ENCODE assay signal across 12 cellular contexts in genomic region chr2:26971911-26972786, GRCh38. TPM values are rescaled to one million over a fixed set of nuclear protein-coding genes. Genes with fewer than 3 reads are reported as not detected.
A peak's percentile ranks its signal among the peaks of the same experiment; 100 is the strongest.
DNase-seq lines count a peak whose midpoint lies in the region; ATAC-seq and TF ChIP-seq lines count a peak whose summit lies in the region.
"Had no signal": no experiment of that assay in that cellular context is flagged by ENCODE, and none has a peak within 500 bp of the region (broad histone marks: within the 10 kb centered on the region; RNA-seq: fewer than 3 reads in every experiment).

No MANE protein-coding gene starts in this region.

- H3K27me3 ChIP-seq in right atrium auricular region: no peaks in the 10 kb centered on the region
- H3K27me3 ChIP-seq in smooth muscle cell (ENCODE audit: low read depth): no peaks in the 10 kb centered on the region

- peaks cover 22% of the 10 kb centered on the region for H3K4me1 Mint-ChIP-seq in activated T-cell treated with anti-CD3 and anti-CD28 coated beads, Interleukin-2, amount 50 U/mL, for 24 hours (ENCODE audit: low read depth)
- peaks cover 12% of the 10 kb centered on the region for H3K4me1 Mint-ChIP-seq in activated T-helper 17 cell treated with anti-CD3 and anti-CD28 coated beads, Interleukin-2, amount 50 U/mL, for 72 hours

- H3K9me3 ChIP-seq in right atrium auricular region (no peaks in the 10 kb centered on the region), smooth muscle cell (replicated peaks; ENCODE audit: low read depth) (no peaks in the 10 kb centered on the region)

- TF ChIP-seq CTCF in right atrium auricular region (IDR thresholded peaks at IDR 0.05) (no peak), smooth muscle cell (IDR thresholded peaks at IDR 0.05; ENCODE audit: borderline replicate concordance, insufficient read depth, poor library complexity, severe bottlenecking) (no peak)

- peaks cover 45% of the 10 kb centered on the region for H4K20me1 ChIP-seq in smooth muscle cell (ENCODE audit: low read depth)

- H3K36me3 Mint-ChIP-seq in activated T-cell treated with anti-CD3 and anti-CD28 coated beads, Interleukin-2, amount 50 U/mL, for 24 hours (ENCODE audit: low read depth): no peaks in the 10 kb centered on the region
- no peaks in the 10 kb centered on the region for H3K36me3 Mint-ChIP-seq in activated T-helper 17 cell treated with anti-CD3 and anti-CD28 coated beads, Interleukin-2, amount 50 U/mL, for 72 hours (ENCODE audit: low read depth)

- ATAC-seq in activated T-helper 17 cell treated with anti-CD3 and anti-CD28 coated beads, Interleukin-2, amount 50 U/mL, for 72 hours (replicated peaks): no peak
- ATAC-seq in HG03039 (IDR thresholded peaks at IDR 0.05; ENCODE audit: unreplicated experiment): no peak

- H3K4me3 Mint-ChIP-seq in activated T-cell treated with anti-CD3 and anti-CD28 coated beads, Interleukin-2, amount 50 U/mL, for 24 hours: peak overlapping the region; percentile 74
- peak overlapping the region; percentile 83 for H3K4me3 Mint-ChIP-seq in activated T-helper 17 cell treated with anti-CD3 and anti-CD28 coated beads, Interleukin-2, amount 50 U/mL, for 72 hours

- H3K27me3 Mint-ChIP-seq in activated T-cell treated with anti-CD3 and anti-CD28 coated beads, Interleukin-2, amount 50 U/mL, for 24 hours: peaks cover 15% of the 10 kb centered on the region
- peaks cover 6% of the 10 kb centered on the region for H3K27me3 Mint-ChIP-seq in activated T-helper 17 cell treated with anti-CD3 and anti-CD28 coated beads, Interleukin-2, amount 50 U/mL, for 72 hours

- H3K27ac ChIP-seq in right atrium auricular region (peak overlapping the region in 1 of 2 donors; percentile 89), smooth muscle cell (ENCODE audit: low read depth) (peak overlapping the region; percentile 45)
- H3K27ac ChIP-seq: C4-2B, SK-N-MC had no signal

- H3K4me3 ChIP-seq in right atrium auricular region (no peak overlapping the region), smooth muscle cell (peak overlapping the region; percentile 81)

- peak overlapping the region; percentile 81 for H3K4me2 ChIP-seq in smooth muscle cell

- peaks cover 13% of the 10 kb centered on the region for H3K79me2 ChIP-seq in smooth muscle cell (ENCODE audit: low read depth)

- H3K9ac ChIP-seq in smooth muscle cell (ENCODE audit: low read depth): no peak overlapping the region

- H3K36me3 ChIP-seq in right atrium auricular region: no peaks in the 10 kb centered on the region
- no peaks in the 10 kb centered on the region for H3K36me3 ChIP-seq in smooth muscle cell (ENCODE audit: low read depth)

- WGBS in smooth muscle cell (ENCODE audit: low lambda C conversion rate): 83% methylated on average over 9 of the region's 9 CpGs

- H3K4me1 ChIP-seq in right atrium auricular region (peaks cover 0 to 40% of the 10 kb centered on the region in 2 donors), smooth muscle cell (ENCODE audit: low read depth) (peaks cover 3% of the 10 kb centered on the region)

- no peak overlapping the region for H2AFZ ChIP-seq in smooth muscle cell (ENCODE audit: low read depth)

- DNase-seq in activated T-cell treated with anti-CD3 and anti-CD28 coated beads, Interleukin-2, amount 50 U/mL, for 24 hours: no peak
- no peak for DNase-seq in activated T-cell treated with anti-CD3 and anti-CD28 coated beads for 4 hours
- peak; percentile 62 for DNase-seq in right atrium auricular region (ENCODE audit: low spot score)
- DNase-seq in smooth muscle cell (lab: John Stamatoyannopoulos, UW; ENCODE audit: unreplicated experiment): no peak
- no peak for DNase-seq in LoVo (ENCODE audit: low spot score)
- DNase-seq in foreskin melanocyte: no peak
- DNase-seq: activated effector memory CD4-positive, alpha-beta T cell treated with Interleukin-2 at 50 U/mL for 16 hours; NCI-H2029 had no signal

- no peaks in the 10 kb centered on the region for H3F3A ChIP-seq in smooth muscle cell (ENCODE audit: low read depth)

- no peak overlapping the region for H3K27ac Mint-ChIP-seq in activated T-cell treated with anti-CD3 and anti-CD28 coated beads, Interleukin-2, amount 50 U/mL, for 24 hours
- H3K27ac Mint-ChIP-seq in activated T-helper 17 cell treated with anti-CD3 and anti-CD28 coated beads, Interleukin-2, amount 50 U/mL, for 72 hours: no peak overlapping the region

- H3K9me3 Mint-ChIP-seq in activated T-cell treated with anti-CD3 and anti-CD28 coated beads, Interleukin-2, amount 50 U/mL, for 24 hours: no peaks in the 10 kb centered on the region
- H3K9me3 Mint-ChIP-seq in activated T-helper 17 cell treated with anti-CD3 and anti-CD28 coated beads, Interleukin-2, amount 50 U/mL, for 72 hours: no peaks in the 10 kb centered on the region

RNA-seq across cellular contexts. Expression of gene MAPRE3, which starts 1.7 kb away (rescaled TPM):
- total RNA-seq in activated T-helper 17 cell treated with anti-CD3 and anti-CD28 coated beads, Interleukin-2, amount 50 U/mL, for 72 hours: 1 to 10 TPM; 3.4 to 4.2 TPM
- total RNA-seq in right atrium auricular region: 10 to 100 TPM; 20.6 to 33.4 TPM
- 9.5 and 12.5 TPM in 2 replicates for total RNA-seq in smooth muscle cell
- polyA plus RNA-seq in smooth muscle cell: 29.5 and 30.5 TPM in 2 replicates
